Comparison of ENCODE assay signal across 19 cellular contexts in the genomic region with DNA sequence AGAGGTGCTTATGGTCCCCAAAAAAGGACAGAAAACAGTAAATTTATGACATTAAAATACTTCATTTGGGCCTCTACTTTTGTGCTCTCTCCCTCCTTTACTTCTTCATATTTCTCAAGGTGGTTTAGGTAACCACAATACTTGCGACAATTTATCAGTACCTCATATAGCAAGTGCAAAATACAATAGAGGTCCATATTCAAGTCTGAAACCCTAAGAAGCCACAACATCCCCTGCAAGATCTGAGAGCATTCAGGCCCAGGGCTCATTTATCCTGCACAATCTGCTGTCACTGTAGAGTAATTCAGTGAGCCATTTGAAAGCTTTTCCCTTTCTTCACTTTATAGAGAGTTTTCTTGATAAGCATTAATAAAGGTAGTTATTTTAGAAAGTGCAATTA. TPM values are rescaled to one million over a fixed set of nuclear protein-coding genes. Genes with fewer than 3 reads are reported as not detected.
DNase-seq lines count a peak whose midpoint lies in the region; ATAC-seq and TF ChIP-seq lines count a peak whose summit lies in the region.
"Had no signal": no experiment of that assay in that cellular context is flagged by ENCODE, and none has a peak within 500 bp of the region (broad histone marks: within the 10 kb centered on the region; RNA-seq: fewer than 3 reads in every experiment).

No MANE protein-coding gene starts in this region.

- 94 to 100% (median 95%) methylated on average over 1 of the region's 1 CpG for WGBS in heart left ventricle, 4 donors

- peak overlapping the region; percentile 15 for H3K27ac Mint-ChIP-seq in T-helper 1 cell treated with Interleukin-12 subunit alpha and Interleukin-12 subunit beta and Interleukin-4 antibody, amounts not matched to agents 30 μg/mL and 1 μg/mL, for 36 hours
- peak overlapping the region; percentile 71 for H3K27ac Mint-ChIP-seq in central memory CD8-positive, alpha-beta T cell (ENCODE audit: low read depth)
- peak overlapping the region; percentile 35 to 36 for H3K27ac Mint-ChIP-seq in stimulated activated naive CD8-positive, alpha-beta T cell treated with anti-CD3 and anti-CD28 coated beads, Interleukin-15, amount 100 ng/mL, for 72 hours
- H3K27ac Mint-ChIP-seq: activated naive CD4-positive, alpha-beta T cell treated with anti-CD3 and anti-CD28 coated beads for 36 hours had no signal

- ATAC-seq in central memory CD8-positive, alpha-beta T cell (replicated peaks; ENCODE audit: extremely low read depth, poor library complexity, severe bottlenecking) = peak; percentile 98
- peak; percentile 91 for ATAC-seq in stimulated activated naive CD8-positive, alpha-beta T cell treated with anti-CD3 and anti-CD28 coated beads, Interleukin-15, amount 100 ng/mL, for 72 hours
- ATAC-seq in heart left ventricle = no peak

- no peak overlapping the region for H3K4me3 Mint-ChIP-seq in T-helper 1 cell treated with Interleukin-12 subunit alpha and Interleukin-12 subunit beta and Interleukin-4 antibody, amounts not matched to agents 30 μg/mL and 1 μg/mL, for 36 hours
- peak overlapping the region; percentile 28 for H3K4me3 Mint-ChIP-seq in central memory CD8-positive, alpha-beta T cell
- H3K4me3 Mint-ChIP-seq in stimulated activated naive CD8-positive, alpha-beta T cell treated with anti-CD3 and anti-CD28 coated beads, Interleukin-15, amount 100 ng/mL, for 72 hours = peak overlapping the region in 1 of 2 donors; percentile 16
- H3K4me3 Mint-ChIP-seq: activated naive CD4-positive, alpha-beta T cell treated with anti-CD3 and anti-CD28 coated beads for 36 hours had no signal

- peaks cover 0 to 7% (median 0%) of the 10 kb centered on the region in 12 donors for H3K4me1 ChIP-seq in heart left ventricle

- no peak for TF ChIP-seq CTCF in heart left ventricle (IDR thresholded peaks at IDR 0.05)

- H3K27me3 ChIP-seq in heart left ventricle = no peaks in the 10 kb centered on the region
- H3K27me3 ChIP-seq: BLaER1 had no signal

- H3K27me3 Mint-ChIP-seq in T-helper 1 cell treated with Interleukin-12 subunit alpha and Interleukin-12 subunit beta and Interleukin-4 antibody, amounts not matched to agents 30 μg/mL and 1 μg/mL, for 36 hours (ENCODE audit: low read depth) = no peaks in the 10 kb centered on the region
- H3K27me3 Mint-ChIP-seq in central memory CD8-positive, alpha-beta T cell = no peaks in the 10 kb centered on the region
- no peaks in the 10 kb centered on the region for H3K27me3 Mint-ChIP-seq in stimulated activated naive CD8-positive, alpha-beta T cell treated with anti-CD3 and anti-CD28 coated beads, Interleukin-15, amount 100 ng/mL, for 72 hours

- peak; percentile 39 for DNase-seq in activated gamma-delta T cell treated with Interleukin-2 at 50 U/mL for 16 hours
- no peak for DNase-seq in activated gamma-delta T cell (lab: John Stamatoyannopoulos, UW)
- peak in 1 of 2 donors; percentile 36 for DNase-seq in central memory CD8-positive, alpha-beta T cell (ENCODE audit: low spot score in 2 of 2)
- DNase-seq in stimulated activated naive CD8-positive, alpha-beta T cell treated with anti-CD3 and anti-CD28 coated beads, Interleukin-15, amount 100 ng/mL, for 72 hours = no peak
- DNase-seq in occipital lobe (lab: John Stamatoyannopoulos, UW) = no peak
- no peak for DNase-seq in heart left ventricle
- DNase-seq: activated naive CD4-positive, alpha-beta T cell treated with anti-CD3 and anti-CD28 coated beads for 36 hours; kidney glomerular epithelial cell; NCI-H1048; NCI-H187; NCI-H526 had no signal

- H3K4me1 Mint-ChIP-seq in T-helper 1 cell treated with Interleukin-12 subunit alpha and Interleukin-12 subunit beta and Interleukin-4 antibody, amounts not matched to agents 30 μg/mL and 1 μg/mL, for 36 hours (ENCODE audit: low read depth) = peaks cover 9% of the 10 kb centered on the region
- H3K4me1 Mint-ChIP-seq in central memory CD8-positive, alpha-beta T cell = peaks cover 59% of the 10 kb centered on the region
- peaks cover 46% of the 10 kb centered on the region for H3K4me1 Mint-ChIP-seq in stimulated activated naive CD8-positive, alpha-beta T cell treated with anti-CD3 and anti-CD28 coated beads, Interleukin-15, amount 100 ng/mL, for 72 hours

- peaks cover 2% of the 10 kb centered on the region for H3K36me3 Mint-ChIP-seq in T-helper 1 cell treated with Interleukin-12 subunit alpha and Interleukin-12 subunit beta and Interleukin-4 antibody, amounts not matched to agents 30 μg/mL and 1 μg/mL, for 36 hours (ENCODE audit: low read depth)
- H3K36me3 Mint-ChIP-seq in central memory CD8-positive, alpha-beta T cell (ENCODE audit: insufficient read depth) = peaks cover 2% of the 10 kb centered on the region

- no peaks in the 10 kb centered on the region for H3K36me3 ChIP-seq in heart left ventricle
- H3K36me3 ChIP-seq: BLaER1 had no signal

- no peak overlapping the region for H3K4me3 ChIP-seq in heart left ventricle
- H3K4me3 ChIP-seq: BLaER1 had no signal

- intact Hi-C loops in heart left ventricle (cut with DNase I) = no loop called here

- H3K9me3 Mint-ChIP-seq in T-helper 1 cell treated with Interleukin-12 subunit alpha and Interleukin-12 subunit beta and Interleukin-4 antibody, amounts not matched to agents 30 μg/mL and 1 μg/mL, for 36 hours = peaks cover 8% of the 10 kb centered on the region
- H3K9me3 Mint-ChIP-seq in central memory CD8-positive, alpha-beta T cell = peaks cover 11% of the 10 kb centered on the region
- peaks cover 16 to 20% of the 10 kb centered on the region in 2 donors for H3K9me3 Mint-ChIP-seq in stimulated activated naive CD8-positive, alpha-beta T cell treated with anti-CD3 and anti-CD28 coated beads, Interleukin-15, amount 100 ng/mL, for 72 hours

- TF ChIP-seq POLR2A in heart left ventricle (IDR thresholded peaks at IDR 0.05) = no peak

- H3K9me3 ChIP-seq in heart left ventricle = no peaks in the 10 kb centered on the region
- H3K9me3 ChIP-seq: BLaER1 had no signal

- H3K27ac ChIP-seq in heart left ventricle = no peak overlapping the region
- H3K27ac ChIP-seq: BLaER1, HL-60 had no signal

RNA-seq across cellular contexts. Expression of a gene that starts 24.2 kb away (rescaled TPM):
- total RNA-seq in occipital lobe (not detected), heart left ventricle (not detected)
- not detected for polyA plus RNA-seq in heart left ventricle
- total RNA-seq: activated naive CD4-positive, alpha-beta T cell treated with anti-CD3 and anti-CD28 coated beads for 36 hours; cerebellum; LHCN-M2; lung microvascular endothelial cell; pulmonary artery endothelial cell; ureter had no signal

Comparison
In these comparisons a context has a peak if more than half of its experiments do, and no peak if none do; other contexts are left out.
1. H3K27ac Mint-ChIP-seq: peak in every context shown above with its lines; median percentile 71 in central memory CD8-positive, alpha-beta T cell; 36 in stimulated activated naive CD8-positive, alpha-beta T cell treated with anti-CD3 and anti-CD28 coated beads, Interleukin-15, amount 100 ng/mL, for 72 hours; 15 in T-helper 1 cell treated with Interleukin-12 subunit alpha and Interleukin-12 subunit beta and Interleukin-4 antibody, amounts not matched to agents 30 μg/mL and 1 μg/mL, for 36 hours.
2. ATAC-seq: peak in central memory CD8-positive, alpha-beta T cell (single experiment) and stimulated activated naive CD8-positive, alpha-beta T cell treated with anti-CD3 and anti-CD28 coated beads, Interleukin-15, amount 100 ng/mL, for 72 hours (single experiment); none in heart left ventricle (0 of 4).